ENCODE assay signal across 12 cellular contexts in genomic region chr9:127793093-127793708, GRCh38. TPM values are rescaled to one million over a fixed set of nuclear protein-coding genes. Genes with fewer than 3 reads are reported as not detected.
DNase-seq lines count a peak whose midpoint lies in the region; ATAC-seq and TF ChIP-seq lines count a peak whose summit lies in the region.
"Had no signal": no experiment of that assay in that cellular context is flagged by ENCODE, and none has a peak within 500 bp of the region (broad histone marks: within the 10 kb centered on the region; RNA-seq: fewer than 3 reads in every experiment).

No MANE protein-coding gene starts in this region.

- H3K27ac ChIP-seq in BLaER1 (peak overlapping the region; percentile 98), HEK293 (ENCODE audit: extremely low read depth, low read depth, low read length) (peak overlapping the region; percentile 24; the same call in 1 of the 2 replicates), suprapubic skin (no peak overlapping the region)

- H3K4me1 Mint-ChIP-seq in activated naive CD8-positive, alpha-beta T cell treated with anti-CD3 and anti-CD28 coated beads, Interleukin-2, amount 10 ng/mL, durations not matched to agents 7 days and 5 days, result peaks cover 33% of the 10 kb centered on the region

- POLR2A ChIA-PET in HEK293 (lab: Yijun Ruan, JAX), result interaction anchor here (0.7 to 3.0 kb wide), 7 partner anchors 9 to 195 kb away, joined by 3 to 28 read pairs (median 4); partner anchors contain the start of genes FPGS and TOR2A
- POLR2A ChIA-PET in activated naive CD8-positive, alpha-beta T cell treated with anti-CD3 and anti-CD28 coated beads, Interleukin-2, amount 10 ng/mL, durations not matched to agents 7 days and 5 days (lab: Charles Lee), result interaction anchor here (0.9 to 2.7 kb wide), 6 partner anchors 10 to 118 kb away, joined by 3 to 13 read pairs (median 4); partner anchors contain the start of genes FPGS and TOR2A

- peaks cover 20% of the 10 kb centered on the region for H3K36me3 Mint-ChIP-seq in activated naive CD8-positive, alpha-beta T cell treated with anti-CD3 and anti-CD28 coated beads, Interleukin-2, amount 10 ng/mL, durations not matched to agents 7 days and 5 days

- CTCF ChIA-PET in HEK293 (lab: Yijun Ruan, JAX), result interaction anchor here (0.6 to 1.7 kb wide), 6 partner anchors 12 to 860 kb away, joined by 3 to 8 read pairs (median 4); partner anchors contain the start of gene TOR2A

- H3K4me3 ChIP-seq in BLaER1 (peak overlapping the region; percentile 24; the same call in 1 of the 2 replicates), HEK293 (ENCODE audit: low read depth, low read length) (no peak overlapping the region), suprapubic skin (no peak overlapping the region)

- no peaks in the 10 kb centered on the region for H3K9me3 Mint-ChIP-seq in activated naive CD8-positive, alpha-beta T cell treated with anti-CD3 and anti-CD28 coated beads, Interleukin-2, amount 10 ng/mL, durations not matched to agents 7 days and 5 days

- H3K9ac ChIP-seq in BLaER1, result peak overlapping the region; percentile 88

- no peaks in the 10 kb centered on the region for H3K27me3 ChIP-seq in BLaER1
- no peaks in the 10 kb centered on the region for H3K27me3 ChIP-seq in suprapubic skin

- H3K36me3 ChIP-seq in BLaER1 (peaks cover 59% of the 10 kb centered on the region), HEK293 (ENCODE audit: control insufficient read depth in 2 of 2, insufficient read depth in 1 of 2, low read length in 2 of 2) (peaks cover 16 to 52% of the 10 kb centered on the region in 2 experiments), suprapubic skin (peaks cover 49% of the 10 kb centered on the region)

- TF ChIP-seq CTCF in HEK293 (tag by site-specific recombination; IDR thresholded peaks at IDR 0.05) (no peak), suprapubic skin (IDR thresholded peaks at IDR 0.05) (no peak)

- no peak for ATAC-seq in activated naive CD8-positive, alpha-beta T cell treated with anti-CD3 and anti-CD28 coated beads, Interleukin-2, amount 10 ng/mL, durations not matched to agents 7 days and 5 days (ENCODE audit: low read depth)

- H3K4me1 ChIP-seq in BLaER1 (peaks cover 97% of the 10 kb centered on the region), HEK293 (ENCODE audit: control insufficient read depth, insufficient read depth, low read length) (no peaks in the 10 kb centered on the region), suprapubic skin (peaks cover 10% of the 10 kb centered on the region)

- TF ChIP-seq EP300 in suprapubic skin (IDR thresholded peaks at IDR 0.05), result no peak

- peak overlapping the region; percentile 45 for H3K27ac Mint-ChIP-seq in activated naive CD8-positive, alpha-beta T cell treated with anti-CD3 and anti-CD28 coated beads, Interleukin-2, amount 10 ng/mL, durations not matched to agents 7 days and 5 days

- H3K9me3 ChIP-seq in BLaER1, result no peaks in the 10 kb centered on the region
- no peaks in the 10 kb centered on the region for H3K9me3 ChIP-seq in HEK293 (ENCODE audit: control insufficient read depth, insufficient read depth, low read depth, low read length)
- H3K9me3 ChIP-seq in suprapubic skin, result no peaks in the 10 kb centered on the region

- no peak for DNase-seq in activated naive CD8-positive, alpha-beta T cell treated with anti-CD3 and anti-CD28 coated beads, Interleukin-2, amount 10 ng/mL, durations not matched to agents 7 days and 5 days
- peak; percentile 41 for DNase-seq in myocyte (ENCODE audit: low read depth)
- DNase-seq in dedifferentiated amniotic fluid mesenchymal stem cell (ENCODE audit: extremely low spot score), result no peak
- DNase-seq in NCI-H1092 (lab: John Stamatoyannopoulos, UW), result no peak
- no peak for DNase-seq in NCI-H146 (lab: John Stamatoyannopoulos, UW)
- no peak for DNase-seq in suprapubic skin (ENCODE audit: low spot score in 2 of 2)
- DNase-seq: DMS79, midbrain, NCI-H1417 treated with DMSO at 0.1 percent for 48 hours had no signal

- peaks cover 32% of the 10 kb centered on the region for H4K20me1 ChIP-seq in BLaER1

- no peak for TF ChIP-seq POLR2A in suprapubic skin (IDR thresholded peaks at IDR 0.05)

- no peaks in the 10 kb centered on the region for H3K27me3 Mint-ChIP-seq in activated naive CD8-positive, alpha-beta T cell treated with anti-CD3 and anti-CD28 coated beads, Interleukin-2, amount 10 ng/mL, durations not matched to agents 7 days and 5 days

- 72% methylated on average over 8 of the region's 8 CpGs for WGBS in suprapubic skin

- no peak overlapping the region for H3K4me3 Mint-ChIP-seq in activated naive CD8-positive, alpha-beta T cell treated with anti-CD3 and anti-CD28 coated beads, Interleukin-2, amount 10 ng/mL, durations not matched to agents 7 days and 5 days

- peak overlapping the region; percentile 92 for H3K4me2 ChIP-seq in BLaER1

TF ChIP-seq in HEK293, 187 proteins besides CTCF, POLR2A, EP300 and RAD21:
- TF ChIP-seq GLIS1 (tag by site-specific recombination; IDR thresholded peaks at IDR 0.05) (no peak), ZNF292 (tag by site-specific recombination; IDR thresholded peaks at IDR 0.05; ENCODE audit: borderline replicate concordance, low read depth) (no peak), AEBP2 (tag by site-specific recombination; IDR thresholded peaks at IDR 0.05; ENCODE audit: borderline replicate concordance) (no peak), ZBTB44 (tag by site-specific recombination; IDR thresholded peaks at IDR 0.05) (no peak), ZNF510 (tag by site-specific recombination; IDR thresholded peaks at IDR 0.05; ENCODE audit: insufficient replicate concordance) (no peak)
TF ChIP-seq in HEK293: peak in this region for 0.

RNA-seq across cellular contexts. Expression of gene CDK9, which starts 7.4 kb away (rescaled TPM):
- 100 to 1,000 TPM; 134 to 136 TPM for total RNA-seq in activated naive CD8-positive, alpha-beta T cell treated with anti-CD3 and anti-CD28 coated beads, Interleukin-2, amount 10 ng/mL, durations not matched to agents 7 days and 5 days
- total RNA-seq in myocyte (71.1 and 84.0 TPM in 2 replicates), suprapubic skin (100 to 1,000 TPM in 1 of 4 donors, 10 to 100 TPM in 3; 57.2 to 119 (median 72.7) TPM)
- polyA plus RNA-seq in myocyte (2012), result 47.3 TPM

RNA-seq across cellular contexts. Expression of gene FPGS, which starts 9.5 kb away (rescaled TPM):
- 100 to 1,000 TPM; 108 to 109 TPM for total RNA-seq in activated naive CD8-positive, alpha-beta T cell treated with anti-CD3 and anti-CD28 coated beads, Interleukin-2, amount 10 ng/mL, durations not matched to agents 7 days and 5 days
- total RNA-seq in myocyte (141 and 200 TPM in 2 replicates), suprapubic skin (10 to 100 TPM; 22.9 to 50.3 (median 28.3) TPM)
- 73.8 TPM for polyA plus RNA-seq in myocyte (2012)

RNA-seq across cellular contexts. Expression of gene SH2D3C, which starts 14.7 kb away (rescaled TPM):
- total RNA-seq in activated naive CD8-positive, alpha-beta T cell treated with anti-CD3 and anti-CD28 coated beads, Interleukin-2, amount 10 ng/mL, durations not matched to agents 7 days and 5 days, result 10 to 100 TPM; 64.6 to 67.1 TPM
- 0.16 and 0.36 TPM in 2 replicates for total RNA-seq in myocyte
- polyA plus RNA-seq in myocyte (2012), result not detected
- total RNA-seq in suprapubic skin, result 1 to 10 TPM; 3.4 to 8.9 (median 6.1) TPM
- total RNA-seq: epithelial cell of proximal tubule had no signal

RNA-seq across cellular contexts. Expression of gene TOR2A, which starts 58.1 kb away (rescaled TPM):
- 10 to 100 TPM; 21.7 to 24.4 TPM for total RNA-seq in activated naive CD8-positive, alpha-beta T cell treated with anti-CD3 and anti-CD28 coated beads, Interleukin-2, amount 10 ng/mL, durations not matched to agents 7 days and 5 days
- 7.4 and 11.0 TPM in 2 replicates for total RNA-seq in myocyte
- 4.7 TPM for polyA plus RNA-seq in myocyte (2012)
- total RNA-seq in suprapubic skin, result 10 to 100 TPM; 16.1 to 24.3 (median 19.3) TPM

Comparison
In these comparisons a context has a peak if more than half of its experiments do, and no peak if none do; other contexts are left out.
1. RNA of gene SH2D3C, which starts 14.7 kb away (total RNA-seq): 64.6 to 67.1 TPM in activated naive CD8-positive, alpha-beta T cell treated with anti-CD3 and anti-CD28 coated beads, Interleukin-2, amount 10 ng/mL, durations not matched to agents 7 days and 5 days; 3.4 to 8.9 TPM in suprapubic skin and 0.16 to 0.36 TPM in myocyte; every median in the first group is over 4 times any median in the second.